Comparison of ENCODE assay signal across 8 cellular contexts in the genomic region with DNA sequence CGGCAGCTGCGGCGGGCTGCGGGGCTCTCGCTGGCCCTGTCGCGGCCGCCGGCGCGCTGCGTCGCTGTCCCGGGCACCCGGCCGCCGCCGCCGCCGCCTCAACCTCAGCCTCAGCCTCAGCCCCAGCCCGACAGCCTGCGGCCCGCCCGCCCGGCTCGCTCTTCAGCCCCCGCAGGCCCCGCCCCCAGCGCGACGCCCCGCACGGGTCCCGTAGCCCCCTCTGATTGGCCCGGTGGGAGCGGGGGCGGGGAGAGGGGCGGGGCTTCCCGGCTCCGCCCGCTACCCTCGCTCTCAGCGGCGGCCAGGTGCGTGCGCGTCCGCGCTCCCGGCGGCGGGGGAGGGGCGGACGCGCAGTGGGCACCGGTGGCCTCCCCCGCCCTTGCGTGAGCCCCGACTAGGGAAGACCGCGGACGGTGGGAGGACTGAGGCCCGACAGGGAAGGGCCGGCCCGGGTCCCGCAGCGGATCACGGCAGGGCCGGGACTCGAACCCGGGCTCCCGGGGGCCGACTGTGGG. TPM values are rescaled to one million over a fixed set of nuclear protein-coding genes. Genes with fewer than 3 reads are reported as not detected.
A peak's percentile ranks its signal among the peaks of the same experiment; 100 is the strongest.
DNase-seq lines count a peak whose midpoint lies in the region; ATAC-seq and TF ChIP-seq lines count a peak whose summit lies in the region.

TSS of gene PPP1R13B (minus strand) at position 137 of the 515 bp plus-strand sequence. CDS start 268 bp downstream, outside the sequence.

- intact Hi-C loops in colonic mucosa (cut with DNase I) (no loop called here), left colon (cut with DNase I, micrococcal nuclease) (no loop called here)

- ATAC-seq in GM18909 (IDR thresholded peaks at IDR 0.05; ENCODE audit: poor library complexity, unreplicated experiment) (peak; percentile 86), HG03159 (IDR thresholded peaks at IDR 0.05; ENCODE audit: unreplicated experiment) (peak; percentile 88), left colon (peak; percentile 93)

- H3K9me3 ChIP-seq in colonic mucosa = no peaks in the 10 kb centered on the region

- no peaks in the 10 kb centered on the region for H3K36me3 ChIP-seq in colonic mucosa

- H3K9ac ChIP-seq in colonic mucosa (ENCODE audit: low read depth in 2 of 2, low read length in 2 of 2) = peak within 1 kb of the TSS; percentile 84 to 88

- peak within 1 kb of the TSS; percentile 63 for H3K4me3 ChIP-seq in colonic mucosa

- peak within 1 kb of the TSS; percentile 65 for H3K27ac ChIP-seq in colonic mucosa

- DNase-seq in AG08395 (ENCODE audit: low spot score) (peak; percentile 98), NCI-H460 (ENCODE audit: extremely low read depth, low read depth) (peak; percentile 89), colonic mucosa (peak; percentile 96), left colon (peak; percentile 92 to 96)
- DNase-seq in activated CD4-positive, alpha-beta T cell treated with anti-CD3 and anti-CD28 coated beads for 48 hours = peak; percentile 95
- peak; percentile 84 to 94 (median 92) for DNase-seq in stimulated activated CD4-positive, alpha-beta T cell treated with anti-CD3 and anti-CD28 coated beads, Interleukin-1b, Interleukin-23, amount 100 ng/mL, for 24 hours (ENCODE audit: low read depth in 4 of 4, low spot score in 1 of 4)

- no peaks in the 10 kb centered on the region for H3K27me3 ChIP-seq in colonic mucosa

- no peak for TF ChIP-seq CTCF in colonic mucosa (IDR thresholded peaks at IDR 0.05)

- H3K4me1 ChIP-seq in colonic mucosa = peaks cover 7% of the 10 kb centered on the region

RNA-seq across cellular contexts. Expression of gene PPP1R13B, which starts in this region (rescaled TPM):
- total RNA-seq in NCI-H460 (2014; rRNA removed; shearing (Covaris generic)) = 1.4 and 1.7 TPM in 2 replicates
- polyA plus RNA-seq in NCI-H460 (2014; cell fraction: nucleus; rRNA removed) = 4.2 and 14.5 TPM in 2 replicates
- total RNA-seq in colonic mucosa (10 to 100 TPM; 41.1 to 48.3 TPM), left colon (10 to 100 TPM; 52.9 to 67.2 TPM)

Comparison
In these comparisons a context has a peak if more than half of its experiments do, and no peak if none do; other contexts are left out.
1. Peak in every context shown above with its lines: DNase-seq, ATAC-seq, H3K4me3 ChIP-seq and H3K27ac ChIP-seq.
2. RNA of gene PPP1R13B (total RNA-seq): 52.9 to 67.2 TPM in left colon and 41.1 to 48.3 TPM in colonic mucosa; 1.4 to 1.7 TPM in NCI-H460; every median in the first group is over 10 times any median in the second.